10 cellular contexts compared by ENCODE assay signal in genomic region chr2:46306320-46306719, GRCh38. TPM values are rescaled to one million over a fixed set of nuclear protein-coding genes. Genes with fewer than 3 reads are reported as not detected.
A peak's percentile ranks its signal among the peaks of the same experiment; 100 is the strongest.
DNase-seq lines count a peak whose midpoint lies in the region; ATAC-seq, FAIRE-seq and TF ChIP-seq lines count a peak whose summit lies in the region.
"Had no signal": no experiment of that assay in that cellular context is flagged by ENCODE, and none has a peak within 500 bp of the region (broad histone marks: within the 10 kb centered on the region; RNA-seq: fewer than 3 reads in every experiment).

No MANE protein-coding gene starts in this region.

- H3K9me1 ChIP-seq in endothelial cell of umbilical vein (replicated peaks; ENCODE audit: control insufficient read depth, extremely low read depth, insufficient read depth, low read length): no peaks in the 10 kb centered on the region

- POLR2A ChIA-PET in endothelial cell of umbilical vein (lab: Charles Lee): interaction anchor here (0.6 kb wide), 1 partner anchor 64 kb away, joined by 3 read pairs; no protein-coding TSS in a partner anchor

- no peaks in the 10 kb centered on the region for H3K9me3 Mint-ChIP-seq in activated naive CD4-positive, alpha-beta T cell treated with anti-CD3 and anti-CD28 coated beads, Interleukin-2, amount 50 U/mL, for 72 hours
- H3K9me3 Mint-ChIP-seq: dendritic cell treated with granulocyte-macrophage colony-stimulating factor and Interleukin-4, amounts not matched to agents 40 ng/mL and 50 ng/mL, for 4 days; nephron had no signal

- no peak for TF ChIP-seq CTCF in endothelial cell of umbilical vein (IDR thresholded peaks at IDR 0.05; ENCODE audit: extremely low read depth in 1 of 2, insufficient read depth in 1 of 2, low read depth in 1 of 2, low read length in 2 of 2)
- TF ChIP-seq CTCF in pancreas (IDR thresholded peaks at IDR 0.05): no peak

- H3K9ac ChIP-seq in endothelial cell of umbilical vein (replicated peaks; ENCODE audit: extremely low read depth, insufficient read depth, low read length): no peak overlapping the region

- TF ChIP-seq POLR2A in endothelial cell of umbilical vein (IDR thresholded peaks at IDR 0.05; ENCODE audit: low read depth, low read length): no peak

- WGBS in pancreas, 2 donors: 6 to 11% methylated on average over 2 of the region's 2 CpGs

- H3K36me3 Mint-ChIP-seq in activated naive CD4-positive, alpha-beta T cell treated with anti-CD3 and anti-CD28 coated beads, Interleukin-2, amount 50 U/mL, for 72 hours: peaks cover 0 to 4% of the 10 kb centered on the region in 2 donors

- intact Hi-C loops in endothelial cell of umbilical vein (cut with micrococcal nuclease): loop anchor here (1.0 kb wide), 1 partner anchor 9 kb away; no protein-coding TSS in a partner anchor
- intact Hi-C loops in pancreas (cut with DNase I): loop anchor here in 1 of 3 donors (10.0 kb wide), 1 partner anchor 58 kb away; no protein-coding TSS in a partner anchor

- ATAC-seq in pancreas: peak; percentile 66 to 80 (median 75)
- no peak for ATAC-seq in GM19397 (IDR thresholded peaks at IDR 0.05; ENCODE audit: unreplicated experiment)
- ATAC-seq in activated naive CD4-positive, alpha-beta T cell treated with anti-CD3 and anti-CD28 coated beads, Interleukin-2, amount 50 U/mL, for 72 hours: no peak
- no peak for ATAC-seq in HG03196 (IDR thresholded peaks at IDR 0.05; ENCODE audit: unreplicated experiment)

- H3K4me3 ChIP-seq in endothelial cell of umbilical vein (replicated peaks in 1 of 3; ENCODE audit: insufficient read depth in 1 of 3, low read depth in 1 of 3, low read length in 3 of 3) (no peak overlapping the region), pancreas (no peak overlapping the region)

- H3K27me3 ChIP-seq in endothelial cell of umbilical vein (ENCODE audit: control insufficient read depth in 2 of 2, insufficient read depth in 2 of 2, low read length in 2 of 2): no peaks in the 10 kb centered on the region
- H3K27me3 ChIP-seq in pancreas: no peaks in the 10 kb centered on the region

- H3K9me3 ChIP-seq in endothelial cell of umbilical vein (replicated peaks; ENCODE audit: control insufficient read depth, insufficient read depth, low read length) (no peaks in the 10 kb centered on the region), pancreas (no peaks in the 10 kb centered on the region)

- DNase-seq in DMS79 treated with DMSO at 0.1 percent for 48 hours (lab: John Stamatoyannopoulos, UW) (peak; percentile 86), NCI-H2107 treated with DMSO at 0.1 percent for 48 hours (lab: John Stamatoyannopoulos, UW; ENCODE audit: unreplicated experiment) (peak; percentile 61), endothelial cell of umbilical vein (ENCODE audit: low read depth, low spot score) (peak; percentile 60), pancreas (peak in 2 of 6 donors; percentile 39 to 44)
- no peak for DNase-seq in activated naive CD4-positive, alpha-beta T cell treated with Interleukin-2 at 50 U/mL for 16 hours
- DNase-seq in activated naive CD4-positive, alpha-beta T cell treated with anti-CD3 and anti-CD28 coated beads, Interleukin-2, amount 50 U/mL, for 72 hours (ENCODE audit: low spot score in 2 of 2): no peak

- FAIRE-seq in endothelial cell of umbilical vein (lab: Jason Lieb, UNC) (peak; percentile 76), pancreas (lab: Jason Lieb, UNC) (no peak)

- no TSS peak for BruUV-seq in endothelial cell of umbilical vein (replicated peaks; lab: Mats Ljungman, UMichigan)

- peak overlapping the region; percentile 27 for H3K4me2 ChIP-seq in endothelial cell of umbilical vein (ENCODE audit: insufficient read depth, low read length)

- H4K20me1 ChIP-seq in endothelial cell of umbilical vein (replicated peaks; ENCODE audit: control insufficient read depth, extremely low read depth, insufficient read depth, low read length): peaks cover 7% of the 10 kb centered on the region

- peaks cover 76% of the 10 kb centered on the region for H3K4me1 ChIP-seq in endothelial cell of umbilical vein (ENCODE audit: control insufficient read depth, extremely low read depth, insufficient read depth, low read length)
- peaks cover 63 to 83% (median 72%) of the 10 kb centered on the region in 3 donors for H3K4me1 ChIP-seq in pancreas

- peak overlapping the region; percentile 29 for H3K27ac ChIP-seq in endothelial cell of umbilical vein (ENCODE audit: insufficient read depth, low read depth, low read length)
- peak overlapping the region; percentile 63 to 90 (median 72) for H3K27ac ChIP-seq in pancreas

- H2AFZ ChIP-seq in endothelial cell of umbilical vein (ENCODE audit: low read depth, low read length): no peak overlapping the region

- H3K36me3 ChIP-seq in endothelial cell of umbilical vein (ENCODE audit: control insufficient read depth in 2 of 2, extremely low read depth in 1 of 2, insufficient read depth in 2 of 2, low read length in 2 of 2) (no peaks in the 10 kb centered on the region), pancreas (no peaks in the 10 kb centered on the region)

- H3K27ac Mint-ChIP-seq in activated naive CD4-positive, alpha-beta T cell treated with anti-CD3 and anti-CD28 coated beads, Interleukin-2, amount 50 U/mL, for 72 hours: no peak overlapping the region
- H3K27ac Mint-ChIP-seq: dendritic cell treated with granulocyte-macrophage colony-stimulating factor and Interleukin-4, amounts not matched to agents 40 ng/mL and 50 ng/mL, for 4 days; nephron had no signal

- dilution Hi-C loops in endothelial cell of umbilical vein (cut with MboI; ENCODE audit: extremely low pct_ligation_motif_present, low sequenced_read_pairs): no loop called here

- H3K79me2 ChIP-seq in endothelial cell of umbilical vein (ENCODE audit: control insufficient read depth, insufficient read depth, low read length): peaks cover 90% of the 10 kb centered on the region

- CTCF ChIA-PET in endothelial cell of umbilical vein (lab: Charles Lee): no interaction called here

TF ChIP-seq in endothelial cell of umbilical vein, 7 proteins besides CTCF, POLR2A, EP300 and RAD21:
- TF ChIP-seq JUN (IDR thresholded peaks at IDR 0.05; ENCODE audit: borderline replicate concordance, insufficient read depth, insufficient read length, low read depth) (peak; percentile 44), POLR2AphosphoS5 (IDR thresholded peaks at IDR 0.05; ENCODE audit: insufficient read depth, low read depth, low read length) (no peak)

RNA-seq across cellular contexts. Expression of gene EPAS1, which starts 9.1 kb away (rescaled TPM):
- total RNA-seq in endothelial cell of umbilical vein: 374 and 397 TPM in 2 replicates
- 214 and 229 TPM in 2 replicates for polyA plus RNA-seq in endothelial cell of umbilical vein
- polyA plus RNA-seq in endothelial cell of umbilical vein (2011; cell fraction: cytosol; rRNA removed): 316 and 329 TPM in 2 replicates
- 257 and 293 TPM in 2 replicates for polyA plus RNA-seq in endothelial cell of umbilical vein (2011; cell fraction: nucleus; rRNA removed)
- polyA plus RNA-seq in endothelial cell of umbilical vein (2012): 294 and 311 TPM in 2 replicates
- 334 and 376 TPM in 2 replicates for polyA minus RNA-seq in endothelial cell of umbilical vein
- polyA minus RNA-seq in endothelial cell of umbilical vein (2011; cell fraction: cytosol; rRNA and poly(A)+ RNA removed): 84.9 TPM
- polyA minus RNA-seq in endothelial cell of umbilical vein (2011; cell fraction: nucleus; rRNA and poly(A)+ RNA removed): 192 and 214 TPM in 2 replicates
- total RNA-seq in pancreas: 100 to 1,000 TPM in 2 of 6 donors, 10 to 100 TPM in 4; 61.8 to 165 (median 85.8) TPM
- 10 to 100 TPM; 35.6 to 69.1 TPM for polyA plus RNA-seq in pancreas
- 1 to 10 TPM; 1.8 to 6.5 TPM for total RNA-seq in activated naive CD4-positive, alpha-beta T cell treated with anti-CD3 and anti-CD28 coated beads, Interleukin-2, amount 50 U/mL, for 72 hours

Comparison
In these comparisons a context has a peak if more than half of its experiments do, and no peak if none do; other contexts are left out.
1. DNase-seq: peak in DMS79 treated with DMSO at 0.1 percent for 48 hours (single experiment), NCI-H2107 treated with DMSO at 0.1 percent for 48 hours (single experiment) and endothelial cell of umbilical vein (single experiment); none in activated naive CD4-positive, alpha-beta T cell treated with Interleukin-2 at 50 U/mL for 16 hours (single experiment) and activated naive CD4-positive, alpha-beta T cell treated with anti-CD3 and anti-CD28 coated beads, Interleukin-2, amount 50 U/mL, for 72 hours (0 of 2).
2. ATAC-seq: peak in pancreas (4 of 4); none in GM19397 (single experiment), activated naive CD4-positive, alpha-beta T cell treated with anti-CD3 and anti-CD28 coated beads, Interleukin-2, amount 50 U/mL, for 72 hours (0 of 2) and HG03196 (single experiment).
3. RNA of gene EPAS1, which starts 9.1 kb away (total RNA-seq): 374 to 397 TPM in endothelial cell of umbilical vein and 61.8 to 165 TPM in pancreas; 1.8 to 6.5 TPM in activated naive CD4-positive, alpha-beta T cell treated with anti-CD3 and anti-CD28 coated beads, Interleukin-2, amount 50 U/mL, for 72 hours; every median in the first group is over 4 times any median in the second.